Comparison of ENCODE assay signal across 6 cellular contexts in genomic region chr2:227615181-227615580, GRCh38. TPM values are rescaled to one million over a fixed set of nuclear protein-coding genes. Genes with fewer than 3 reads are reported as not detected.
"Had no signal": no experiment of that assay in that cellular context is flagged by ENCODE, and none has a peak within 500 bp of the region (broad histone marks: within the 10 kb centered on the region; RNA-seq: fewer than 3 reads in every experiment).

No MANE protein-coding gene starts in this region.

- H3K4me3 ChIP-seq: GM23248 had no signal

- H3K27ac ChIP-seq: GM23248 had no signal

- DNase-seq: GM23248, GOT3, H9, HCEC 1CT, KBM-7 had no signal

RNA-seq across cellular contexts. Expression of gene SCYGR3, which starts 0.5 kb away (rescaled TPM):
- total RNA-seq: GM23248, H9, HT-29 had no signal

RNA-seq across cellular contexts. Expression of gene SCYGR4, which starts 2.1 kb away (rescaled TPM):
- total RNA-seq: GM23248, H9, HT-29 had no signal

RNA-seq across cellular contexts. Expression of gene SCYGR2, which starts 16.5 kb away (rescaled TPM):
- total RNA-seq: GM23248, H9, HT-29 had no signal

RNA-seq across cellular contexts. Expression of gene SCYGR5, which starts 51.4 kb away (rescaled TPM):
- total RNA-seq: GM23248, H9, HT-29 had no signal
